In genomic region chr1:201728731-201729130, GRCh38 we compare ENCODE assay signal across 17 cellular contexts.
"Had no signal": no experiment of that assay in that cellular context is flagged by ENCODE, and none has a peak within 500 bp of the region (broad histone marks: within the 10 kb centered on the region; RNA-seq: fewer than 3 reads in every experiment).

No MANE protein-coding gene starts in this region.

- H3K9me3 ChIP-seq: pancreas, tibial nerve, vagina had no signal

- H3K4me3 ChIP-seq: pancreas, smooth muscle cell, tibial nerve, vagina had no signal

- H3K4me1 Mint-ChIP-seq: activated CD8-positive, alpha-beta memory T cell treated with anti-CD3 and anti-CD28 coated beads, Interleukin-2, amount 10 ng/mL, durations not matched to agents 7 days and 5 days had no signal

- H3K36me3 ChIP-seq: pancreas, tibial nerve, vagina had no signal

- H3K27ac Mint-ChIP-seq: activated CD8-positive, alpha-beta memory T cell treated with anti-CD3 and anti-CD28 coated beads, Interleukin-2, amount 10 ng/mL, durations not matched to agents 7 days and 5 days; activated naive CD8-positive, alpha-beta T cell; activated T-cell treated with anti-CD3 and anti-CD28 coated beads, Interleukin-2, amount 50 U/mL, for 24 hours; memory B cell; nephron progenitor cell had no signal

- H3K27me3 ChIP-seq: pancreas, tibial nerve, vagina had no signal

- DNase-seq: activated CD4-positive, alpha-beta T cell treated with anti-CD3 and anti-CD28 coated beads, Interleukin-2, amount 50 U/mL, for 48 hours; activated CD4-positive, CD25-positive, alpha-beta regulatory T cell treated with anti-CD3 and anti-CD28 coated beads, Interleukin-2, amount 50 U/mL, for 72 hours; activated CD8-positive, alpha-beta memory T cell treated with anti-CD3 and anti-CD28 coated beads, Interleukin-2, amount 10 ng/mL, durations not matched to agents 7 days and 5 days; activated effector memory CD4-positive, alpha-beta T cell treated with anti-CD3 and anti-CD28 coated beads, Interleukin-2, amount 50 U/mL, for 16 hours; activated T-cell treated with anti-CD3 and anti-CD28 coated beads, Interleukin-2, amount 50 U/mL, for 24 hours; amygdala; nephron progenitor cell; pancreas; retina had no signal

- H3K27ac ChIP-seq: pancreas, tibial nerve, vagina had no signal

- H3K9me3 Mint-ChIP-seq: activated T-cell treated with anti-CD3 and anti-CD28 coated beads, Interleukin-2, amount 50 U/mL, for 24 hours; brain; memory B cell; nephron progenitor cell had no signal

- ATAC-seq: activated CD8-positive, alpha-beta memory T cell treated with anti-CD3 and anti-CD28 coated beads, Interleukin-2, amount 10 ng/mL, durations not matched to agents 7 days and 5 days; esophagus mucosa; left lobe of liver had no signal

- H3K4me3 Mint-ChIP-seq: activated CD8-positive, alpha-beta memory T cell treated with anti-CD3 and anti-CD28 coated beads, Interleukin-2, amount 10 ng/mL, durations not matched to agents 7 days and 5 days; activated naive CD8-positive, alpha-beta T cell; activated T-cell treated with anti-CD3 and anti-CD28 coated beads, Interleukin-2, amount 50 U/mL, for 24 hours; brain; memory B cell; nephron progenitor cell had no signal

- H3K36me3 Mint-ChIP-seq: activated CD8-positive, alpha-beta memory T cell treated with anti-CD3 and anti-CD28 coated beads, Interleukin-2, amount 10 ng/mL, durations not matched to agents 7 days and 5 days; activated naive CD8-positive, alpha-beta T cell; memory B cell had no signal

- H3K4me1 ChIP-seq: pancreas had no signal
